ENCODE assay signal across 1 cellular context in the genomic region with DNA sequence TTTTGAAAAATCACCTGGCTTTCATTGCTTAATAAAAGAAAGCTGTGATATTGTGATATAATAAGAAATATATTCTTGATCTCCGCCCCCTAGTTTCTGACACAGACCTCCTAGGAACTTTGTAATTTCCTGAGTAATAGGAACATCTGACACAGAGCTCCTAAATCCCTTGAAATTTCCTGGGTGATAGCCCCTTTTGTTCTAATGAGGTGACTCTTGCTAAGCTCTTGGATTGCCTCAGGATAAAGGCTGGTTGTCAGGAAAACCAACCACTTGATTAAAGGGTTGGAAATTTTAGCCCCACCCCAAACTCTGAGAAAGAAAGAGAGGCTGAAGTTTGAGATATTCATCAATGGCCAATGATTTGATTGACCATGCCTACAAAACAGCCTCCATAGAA.
TF ChIP-seq lines count a peak whose summit lies in the region.

No MANE protein-coding gene starts in this region.

TF ChIP-seq in GM23338, 12 proteins besides CTCF, POLR2A, EP300 and RAD21 (continued from another document):
- TF ChIP-seq, protein P1, sequence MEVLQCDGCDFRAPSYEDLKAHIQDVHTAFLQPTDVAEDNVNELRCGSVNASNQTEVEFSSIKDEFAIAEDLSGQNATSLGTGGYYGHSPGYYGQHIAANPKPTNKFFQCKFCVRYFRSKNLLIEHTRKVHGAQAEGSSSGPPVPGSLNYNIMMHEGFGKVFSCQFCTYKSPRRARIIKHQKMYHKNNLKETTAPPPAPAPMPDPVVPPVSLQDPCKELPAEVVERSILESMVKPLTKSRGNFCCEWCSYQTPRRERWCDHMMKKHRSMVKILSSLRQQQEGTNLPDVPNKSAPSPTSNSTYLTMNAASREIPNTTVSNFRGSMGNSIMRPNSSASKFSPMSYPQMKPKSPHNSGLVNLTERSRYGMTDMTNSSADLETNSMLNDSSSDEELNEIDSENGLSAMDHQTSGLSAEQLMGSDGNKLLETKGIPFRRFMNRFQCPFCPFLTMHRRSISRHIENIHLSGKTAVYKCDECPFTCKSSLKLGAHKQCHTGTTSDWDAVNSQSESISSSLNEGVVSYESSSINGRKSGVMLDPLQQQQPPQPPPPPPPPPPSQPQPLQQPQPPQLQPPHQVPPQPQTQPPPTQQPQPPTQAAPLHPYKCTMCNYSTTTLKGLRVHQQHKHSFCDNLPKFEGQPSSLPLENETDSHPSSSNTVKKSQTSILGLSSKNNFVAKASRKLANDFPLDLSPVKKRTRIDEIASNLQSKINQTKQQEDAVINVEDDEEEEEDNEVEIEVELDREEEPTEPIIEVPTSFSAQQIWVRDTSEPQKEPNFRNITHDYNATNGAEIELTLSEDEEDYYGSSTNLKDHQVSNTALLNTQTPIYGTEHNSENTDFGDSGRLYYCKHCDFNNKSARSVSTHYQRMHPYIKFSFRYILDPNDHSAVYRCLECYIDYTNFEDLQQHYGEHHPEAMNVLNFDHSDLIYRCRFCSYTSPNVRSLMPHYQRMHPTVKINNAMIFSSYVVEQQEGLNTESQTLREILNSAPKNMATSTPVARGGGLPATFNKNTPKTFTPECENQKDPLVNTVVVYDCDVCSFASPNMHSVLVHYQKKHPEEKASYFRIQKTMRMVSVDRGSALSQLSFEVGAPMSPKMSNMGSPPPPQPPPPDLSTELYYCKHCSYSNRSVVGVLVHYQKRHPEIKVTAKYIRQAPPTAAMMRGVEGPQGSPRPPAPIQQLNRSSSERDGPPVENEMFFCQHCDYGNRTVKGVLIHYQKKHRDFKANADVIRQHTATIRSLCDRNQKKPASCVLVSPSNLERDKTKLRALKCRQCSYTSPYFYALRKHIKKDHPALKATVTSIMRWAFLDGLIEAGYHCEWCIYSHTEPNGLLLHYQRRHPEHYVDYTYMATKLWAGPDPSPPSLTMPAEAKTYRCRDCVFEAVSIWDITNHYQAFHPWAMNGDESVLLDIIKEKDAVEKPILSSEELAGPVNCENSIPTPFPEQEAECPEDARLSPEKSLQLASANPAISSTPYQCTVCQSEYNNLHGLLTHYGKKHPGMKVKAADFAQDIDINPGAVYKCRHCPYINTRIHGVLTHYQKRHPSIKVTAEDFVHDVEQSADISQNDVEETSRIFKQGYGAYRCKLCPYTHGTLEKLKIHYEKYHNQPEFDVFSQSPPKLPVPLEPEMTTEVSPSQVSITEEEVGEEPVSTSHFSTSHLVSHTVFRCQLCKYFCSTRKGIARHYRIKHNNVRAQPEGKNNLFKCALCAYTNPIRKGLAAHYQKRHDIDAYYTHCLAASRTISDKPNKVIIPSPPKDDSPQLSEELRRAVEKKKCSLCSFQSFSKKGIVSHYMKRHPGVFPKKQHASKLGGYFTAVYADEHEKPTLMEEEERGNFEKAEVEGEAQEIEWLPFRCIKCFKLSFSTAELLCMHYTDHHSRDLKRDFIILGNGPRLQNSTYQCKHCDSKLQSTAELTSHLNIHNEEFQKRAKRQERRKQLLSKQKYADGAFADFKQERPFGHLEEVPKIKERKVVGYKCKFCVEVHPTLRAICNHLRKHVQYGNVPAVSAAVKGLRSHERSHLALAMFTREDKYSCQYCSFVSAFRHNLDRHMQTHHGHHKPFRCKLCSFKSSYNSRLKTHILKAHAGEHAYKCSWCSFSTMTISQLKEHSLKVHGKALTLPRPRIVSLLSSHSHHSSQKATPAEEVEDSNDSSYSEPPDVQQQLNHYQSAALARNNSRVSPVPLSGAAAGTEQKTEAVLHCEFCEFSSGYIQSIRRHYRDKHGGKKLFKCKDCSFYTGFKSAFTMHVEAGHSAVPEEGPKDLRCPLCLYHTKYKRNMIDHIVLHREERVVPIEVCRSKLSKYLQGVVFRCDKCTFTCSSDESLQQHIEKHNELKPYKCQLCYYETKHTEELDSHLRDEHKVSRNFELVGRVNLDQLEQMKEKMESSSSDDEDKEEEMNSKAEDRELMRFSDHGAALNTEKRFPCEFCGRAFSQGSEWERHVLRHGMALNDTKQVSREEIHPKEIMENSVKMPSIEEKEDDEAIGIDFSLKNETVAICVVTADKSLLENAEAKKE (CRISPR knock-in tag; IDR thresholded peaks at IDR 0.05), result no peak
- TF ChIP-seq, protein P2, sequence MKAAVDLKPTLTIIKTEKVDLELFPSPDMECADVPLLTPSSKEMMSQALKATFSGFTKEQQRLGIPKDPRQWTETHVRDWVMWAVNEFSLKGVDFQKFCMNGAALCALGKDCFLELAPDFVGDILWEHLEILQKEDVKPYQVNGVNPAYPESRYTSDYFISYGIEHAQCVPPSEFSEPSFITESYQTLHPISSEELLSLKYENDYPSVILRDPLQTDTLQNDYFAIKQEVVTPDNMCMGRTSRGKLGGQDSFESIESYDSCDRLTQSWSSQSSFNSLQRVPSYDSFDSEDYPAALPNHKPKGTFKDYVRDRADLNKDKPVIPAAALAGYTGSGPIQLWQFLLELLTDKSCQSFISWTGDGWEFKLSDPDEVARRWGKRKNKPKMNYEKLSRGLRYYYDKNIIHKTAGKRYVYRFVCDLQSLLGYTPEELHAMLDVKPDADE (IDR thresholded peaks at IDR 0.05), result no peak
- TF ChIP-seq JUNB (IDR thresholded peaks at IDR 0.05; ENCODE audit: unreplicated experiment) (no peak), EZH2phosphoT487 (IDR thresholded peaks at IDR 0.05; ENCODE audit: unreplicated experiment) (no peak), POLR2AphosphoS5 (IDR thresholded peaks at IDR 0.05; ENCODE audit: low read depth) (no peak), EZH2 (IDR thresholded peaks at IDR 0.05; ENCODE audit: low read depth, unreplicated experiment) (no peak), ZNF331 (CRISPR knock-in tag; IDR thresholded peaks at IDR 0.05; ENCODE audit: low read depth) (no peak), STAT1 (IDR thresholded peaks at IDR 0.05; ENCODE audit: unreplicated experiment) (no peak), NANOG (IDR thresholded peaks at IDR 0.05; ENCODE audit: borderline replicate concordance) (no peak)
- TF ChIP-seq, protein P3, sequence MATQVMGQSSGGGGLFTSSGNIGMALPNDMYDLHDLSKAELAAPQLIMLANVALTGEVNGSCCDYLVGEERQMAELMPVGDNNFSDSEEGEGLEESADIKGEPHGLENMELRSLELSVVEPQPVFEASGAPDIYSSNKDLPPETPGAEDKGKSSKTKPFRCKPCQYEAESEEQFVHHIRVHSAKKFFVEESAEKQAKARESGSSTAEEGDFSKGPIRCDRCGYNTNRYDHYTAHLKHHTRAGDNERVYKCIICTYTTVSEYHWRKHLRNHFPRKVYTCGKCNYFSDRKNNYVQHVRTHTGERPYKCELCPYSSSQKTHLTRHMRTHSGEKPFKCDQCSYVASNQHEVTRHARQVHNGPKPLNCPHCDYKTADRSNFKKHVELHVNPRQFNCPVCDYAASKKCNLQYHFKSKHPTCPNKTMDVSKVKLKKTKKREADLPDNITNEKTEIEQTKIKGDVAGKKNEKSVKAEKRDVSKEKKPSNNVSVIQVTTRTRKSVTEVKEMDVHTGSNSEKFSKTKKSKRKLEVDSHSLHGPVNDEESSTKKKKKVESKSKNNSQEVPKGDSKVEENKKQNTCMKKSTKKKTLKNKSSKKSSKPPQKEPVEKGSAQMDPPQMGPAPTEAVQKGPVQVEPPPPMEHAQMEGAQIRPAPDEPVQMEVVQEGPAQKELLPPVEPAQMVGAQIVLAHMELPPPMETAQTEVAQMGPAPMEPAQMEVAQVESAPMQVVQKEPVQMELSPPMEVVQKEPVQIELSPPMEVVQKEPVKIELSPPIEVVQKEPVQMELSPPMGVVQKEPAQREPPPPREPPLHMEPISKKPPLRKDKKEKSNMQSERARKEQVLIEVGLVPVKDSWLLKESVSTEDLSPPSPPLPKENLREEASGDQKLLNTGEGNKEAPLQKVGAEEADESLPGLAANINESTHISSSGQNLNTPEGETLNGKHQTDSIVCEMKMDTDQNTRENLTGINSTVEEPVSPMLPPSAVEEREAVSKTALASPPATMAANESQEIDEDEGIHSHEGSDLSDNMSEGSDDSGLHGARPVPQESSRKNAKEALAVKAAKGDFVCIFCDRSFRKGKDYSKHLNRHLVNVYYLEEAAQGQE (IDR thresholded peaks at IDR 0.05; ENCODE audit: unreplicated experiment), result no peak
